In genomic region chr4:39062499-39062898, GRCh38 we compare ENCODE assay signal across 1 cellular context.
TF ChIP-seq lines count a peak whose summit lies in the region.

No MANE protein-coding gene starts in this region.

TF ChIP-seq in GM12878, 131 proteins besides CTCF, POLR2A, EP300 and RAD21:
- TF ChIP-seq, protein P1, sequence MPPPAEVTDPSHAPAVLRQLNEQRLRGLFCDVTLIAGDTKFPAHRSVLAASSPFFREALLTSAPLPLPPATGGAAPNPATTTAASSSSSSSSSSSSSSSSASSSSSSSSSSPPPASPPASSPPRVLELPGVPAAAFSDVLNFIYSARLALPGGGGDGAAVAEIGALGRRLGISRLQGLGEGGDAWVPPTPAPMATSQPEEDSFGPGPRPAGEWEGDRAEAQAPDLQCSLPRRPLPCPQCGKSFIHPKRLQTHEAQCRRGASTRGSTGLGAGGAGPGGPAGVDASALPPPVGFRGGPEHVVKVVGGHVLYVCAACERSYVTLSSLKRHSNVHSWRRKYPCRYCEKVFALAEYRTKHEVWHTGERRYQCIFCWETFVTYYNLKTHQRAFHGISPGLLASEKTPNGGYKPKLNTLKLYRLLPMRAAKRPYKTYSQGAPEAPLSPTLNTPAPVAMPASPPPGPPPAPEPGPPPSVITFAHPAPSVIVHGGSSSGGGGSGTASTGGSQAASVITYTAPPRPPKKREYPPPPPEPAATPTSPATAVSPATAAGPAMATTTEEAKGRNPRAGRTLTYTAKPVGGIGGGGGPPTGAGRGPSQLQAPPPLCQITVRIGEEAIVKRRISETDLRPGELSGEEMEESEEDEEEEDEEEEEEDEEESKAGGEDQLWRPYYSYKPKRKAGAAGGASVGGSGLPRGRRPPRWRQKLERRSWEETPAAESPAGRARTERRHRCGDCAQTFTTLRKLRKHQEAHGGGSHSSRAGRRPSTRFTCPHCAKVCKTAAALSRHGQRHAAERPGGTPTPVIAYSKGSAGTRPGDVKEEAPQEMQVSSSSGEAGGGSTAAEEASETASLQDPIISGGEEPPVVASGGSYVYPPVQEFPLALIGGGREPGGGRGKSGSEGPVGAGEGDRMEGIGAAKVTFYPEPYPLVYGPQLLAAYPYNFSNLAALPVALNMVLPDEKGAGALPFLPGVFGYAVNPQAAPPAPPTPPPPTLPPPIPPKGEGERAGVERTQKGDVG (CRISPR knock-in tag; IDR thresholded peaks at IDR 0.05) = no peak
- TF ChIP-seq IRF5 (IDR thresholded peaks at IDR 0.05; ENCODE audit: borderline replicate concordance) (no peak), MTA2 (IDR thresholded peaks at IDR 0.05; ENCODE audit: low read depth) (no peak), ZBED1 (IDR thresholded peaks at IDR 0.05; ENCODE audit: borderline replicate concordance) (no peak), HDAC6 (IDR thresholded peaks at IDR 0.05; ENCODE audit: unreplicated experiment) (no peak), RFX5 (IDR thresholded peaks at IDR 0.05; ENCODE audit: low read depth, low read length) (no peak), ZNF274 (IDR thresholded peaks at IDR 0.05; ENCODE audit: insufficient read depth, insufficient read length) (no peak), KLF5 (IDR thresholded peaks at IDR 0.05; ENCODE audit: partially characterized antibody) (no peak), KAT2A (conservative IDR thresholded peaks at IDR 0.05; ENCODE audit: control insufficient read depth, low read depth, low read length) (no peak)
